Comparison of ENCODE assay signal across 19 cellular contexts in genomic region chr16:4828567-4829320, GRCh38. TPM values are rescaled to one million over a fixed set of nuclear protein-coding genes. Genes with fewer than 3 reads are reported as not detected.
DNase-seq lines count a peak whose midpoint lies in the region; ATAC-seq lines count a peak whose summit lies in the region.
"Had no signal": no experiment of that assay in that cellular context is flagged by ENCODE, and none has a peak within 500 bp of the region (broad histone marks: within the 10 kb centered on the region; RNA-seq: fewer than 3 reads in every experiment).

No MANE protein-coding gene starts in this region.

- H3K27ac Mint-ChIP-seq in activated naive CD8-positive, alpha-beta T cell treated with anti-CD3 and anti-CD28 coated beads, Interleukin-2, amount 50 U/mL, for 24 hours: no peak overlapping the region
- H3K27ac Mint-ChIP-seq: H9 had no signal

- H3K27me3 Mint-ChIP-seq in activated naive CD8-positive, alpha-beta T cell treated with anti-CD3 and anti-CD28 coated beads, Interleukin-2, amount 50 U/mL, for 24 hours: no peaks in the 10 kb centered on the region

- H3K4me3 Mint-ChIP-seq in activated naive CD8-positive, alpha-beta T cell treated with anti-CD3 and anti-CD28 coated beads, Interleukin-2, amount 50 U/mL, for 24 hours: no peak overlapping the region
- H3K4me3 Mint-ChIP-seq: H9 had no signal

- intact Hi-C loops in Right ventricle myocardium inferior (cut with DNase I) (no loop called here), cardiac septum (cut with DNase I) (no loop called here), left ventricle myocardium superior (cut with micrococcal nuclease) (no loop called here), posterior vena cava (cut with DNase I) (no loop called here), sciatic nerve (cut with DNase I) (loop anchor here (5.0 kb wide), 1 partner anchor 516 kb away; no protein-coding TSS in a partner anchor)

- ATAC-seq in Right ventricle myocardium inferior (peak; percentile 73), left ventricle myocardium superior (peak; percentile 69), sciatic nerve (no peak)
- no peak for ATAC-seq in activated naive CD8-positive, alpha-beta T cell treated with anti-CD3 and anti-CD28 coated beads, Interleukin-2, amount 50 U/mL, for 24 hours
- ATAC-seq: Panc1 had no signal

- H3K36me3 Mint-ChIP-seq in activated naive CD8-positive, alpha-beta T cell treated with anti-CD3 and anti-CD28 coated beads, Interleukin-2, amount 50 U/mL, for 24 hours (ENCODE audit: low read depth): peaks cover 53% of the 10 kb centered on the region

- no peaks in the 10 kb centered on the region for H3K9me3 Mint-ChIP-seq in activated naive CD8-positive, alpha-beta T cell treated with anti-CD3 and anti-CD28 coated beads, Interleukin-2, amount 50 U/mL, for 24 hours
- H3K9me3 Mint-ChIP-seq: H9 had no signal

- DNase-seq in Right ventricle myocardium inferior (ENCODE audit: missing footprints): no peak
- DNase-seq in cardiac septum (ENCODE audit: low spot score): no peak
- peak; percentile 65 for DNase-seq in left ventricle myocardium superior
- peak; percentile 20 for DNase-seq in posterior vena cava (ENCODE audit: low spot score)
- no peak for DNase-seq in sciatic nerve (ENCODE audit: low spot score)
- no peak for DNase-seq in NCI-H2196 treated with DMSO at 0.1 percent for 48 hours (lab: John Stamatoyannopoulos, UW; ENCODE audit: unreplicated experiment)
- no peak for DNase-seq in NCI-H345 (lab: John Stamatoyannopoulos, UW)
- DNase-seq in activated naive CD8-positive, alpha-beta T cell treated with anti-CD3 and anti-CD28 coated beads, Interleukin-2, amount 50 U/mL, for 24 hours: no peak
- DNase-seq: 8988T, DMS 273 treated with DMSO at 0.1 percent for 48 hours, H9, KBM-7, NCI-H1092, NCI-H1694 treated with DMSO at 0.1 percent for 48 hours, NCI-H510A, SIG-M5 had no signal

- H3K4me1 Mint-ChIP-seq in activated naive CD8-positive, alpha-beta T cell treated with anti-CD3 and anti-CD28 coated beads, Interleukin-2, amount 50 U/mL, for 24 hours: peaks cover 5% of the 10 kb centered on the region
- H3K4me1 Mint-ChIP-seq: H9 had no signal

RNA-seq across cellular contexts. Expression of gene GLYR1, which starts 18.3 kb away (rescaled TPM):
- total RNA-seq in Right ventricle myocardium inferior: 88.8 TPM
- 64.9 TPM for total RNA-seq in cardiac septum
- 102 TPM for total RNA-seq in left ventricle myocardium superior
- 10 to 100 TPM; 72.2 to 72.3 TPM for total RNA-seq in posterior vena cava
- total RNA-seq in sciatic nerve: 69.9 TPM

RNA-seq across cellular contexts. Expression of gene UBN1, which starts 18.5 kb away (rescaled TPM):
- 45.2 TPM for total RNA-seq in Right ventricle myocardium inferior
- 23.6 TPM for total RNA-seq in cardiac septum
- 50.9 TPM for total RNA-seq in left ventricle myocardium superior
- 10 to 100 TPM; 25.5 to 27.7 TPM for total RNA-seq in posterior vena cava
- total RNA-seq in sciatic nerve: 28.3 TPM

RNA-seq across cellular contexts. Expression of gene ROGDI, which starts 26.3 kb away (rescaled TPM):
- total RNA-seq in Right ventricle myocardium inferior (102 TPM), cardiac septum (69.9 TPM), left ventricle myocardium superior (134 TPM), posterior vena cava (10 to 100 TPM; 12.9 to 23.5 TPM), sciatic nerve (19.7 TPM)

RNA-seq across cellular contexts. Expression of gene SMIM22, which starts 33.6 kb away (rescaled TPM):
- total RNA-seq in Right ventricle myocardium inferior (not detected), cardiac septum (not detected), left ventricle myocardium superior (not detected), posterior vena cava (not detected), sciatic nerve (not detected)
- total RNA-seq: Daoy, H9 had no signal

RNA-seq across cellular contexts. Expression of gene SEPTIN12, which starts 40.6 kb away (rescaled TPM):
- total RNA-seq in Right ventricle myocardium inferior: not detected
- not detected for total RNA-seq in cardiac septum
- not detected for total RNA-seq in left ventricle myocardium superior
- not detected for total RNA-seq in posterior vena cava
- total RNA-seq in sciatic nerve: not detected
- total RNA-seq: Daoy, MCF 10A had no signal

Comparison
In these comparisons a context has a peak if more than half of its experiments do, and no peak if none do; other contexts are left out.
1. DNase-seq: peak in left ventricle myocardium superior (single experiment) and posterior vena cava (single experiment); none in Right ventricle myocardium inferior (single experiment), cardiac septum (single experiment), sciatic nerve (single experiment), NCI-H2196 treated with DMSO at 0.1 percent for 48 hours (single experiment), NCI-H345 (single experiment) and activated naive CD8-positive, alpha-beta T cell treated with anti-CD3 and anti-CD28 coated beads, Interleukin-2, amount 50 U/mL, for 24 hours (single experiment).
2. ATAC-seq: peak in Right ventricle myocardium inferior (single experiment) and left ventricle myocardium superior (single experiment); none in sciatic nerve (single experiment) and activated naive CD8-positive, alpha-beta T cell treated with anti-CD3 and anti-CD28 coated beads, Interleukin-2, amount 50 U/mL, for 24 hours (single experiment).